34 cellular contexts compared by ENCODE assay signal in the genomic region with DNA sequence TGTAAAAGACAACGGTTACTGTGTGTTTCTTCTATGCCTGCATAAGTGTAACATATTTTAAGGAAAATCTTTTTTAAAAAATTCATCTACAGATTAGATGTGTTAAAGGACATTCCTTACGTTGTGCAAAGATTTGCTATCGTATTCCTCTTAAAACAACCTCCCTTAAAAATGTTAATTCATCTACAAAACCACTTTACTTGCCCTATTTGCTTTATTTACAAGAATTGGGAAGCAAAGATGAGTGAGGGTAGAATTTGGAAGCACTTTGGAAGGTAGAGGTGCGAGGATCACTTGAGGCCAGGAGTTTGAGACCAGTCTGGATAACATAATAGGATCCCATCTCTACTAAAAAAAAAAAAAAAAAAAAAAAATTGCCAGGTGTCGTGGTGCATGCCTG.
"Had no signal": no experiment of that assay in that cellular context is flagged by ENCODE, and none has a peak within 500 bp of the region (broad histone marks: within the 10 kb centered on the region; RNA-seq: fewer than 3 reads in every experiment).

No MANE protein-coding gene starts in this region.

- DNase-seq: Karpas-422, Kasumi-1, MG63, MM.1S, MV-4-11, NCI-H1048, NCI-H1092, NCI-H1092 treated with DMSO at 0.1 percent for 48 hours, NCI-H1105 treated with DMSO at 0.1 percent for 48 hours, NCI-H1417, NCI-H1417 treated with DMSO at 0.1 percent for 48 hours, NCI-H1436, NCI-H1436 treated with DMSO at 0.1 percent for 48 hours, NCI-H146, NCI-H1694, NCI-H1694 treated with DMSO at 0.1 percent for 48 hours, NCI-H187, NCI-H187 treated with DMSO at 0.1 percent for 48 hours, NCI-H1930, NCI-H2029, NCI-H2029 treated with DMSO at 0.1 percent for 48 hours, NCI-H2081, NCI-H2081 treated with DMSO at 0.1 percent for 48 hours, NCI-H2107, NCI-H2171, NCI-H2171 treated with DMSO at 0.1 percent for 48 hours, NCI-H2227 treated with DMSO at 0.1 percent for 48 hours, NCI-H226, NCI-H345, NCI-H446, NCI-H446 treated with DMSO at 0.1 percent for 48 hours, NCI-H510A, NCI-H510A treated with DMSO at 0.1 percent for 48 hours, NCI-H524 treated with DMSO at 0.1 percent for 48 hours had no signal

- H3K4me3 ChIP-seq: MG63 had no signal

- H3K36me3 ChIP-seq: MG63 had no signal
